Comparison of ENCODE assay signal across 1 cellular context in the genomic region with DNA sequence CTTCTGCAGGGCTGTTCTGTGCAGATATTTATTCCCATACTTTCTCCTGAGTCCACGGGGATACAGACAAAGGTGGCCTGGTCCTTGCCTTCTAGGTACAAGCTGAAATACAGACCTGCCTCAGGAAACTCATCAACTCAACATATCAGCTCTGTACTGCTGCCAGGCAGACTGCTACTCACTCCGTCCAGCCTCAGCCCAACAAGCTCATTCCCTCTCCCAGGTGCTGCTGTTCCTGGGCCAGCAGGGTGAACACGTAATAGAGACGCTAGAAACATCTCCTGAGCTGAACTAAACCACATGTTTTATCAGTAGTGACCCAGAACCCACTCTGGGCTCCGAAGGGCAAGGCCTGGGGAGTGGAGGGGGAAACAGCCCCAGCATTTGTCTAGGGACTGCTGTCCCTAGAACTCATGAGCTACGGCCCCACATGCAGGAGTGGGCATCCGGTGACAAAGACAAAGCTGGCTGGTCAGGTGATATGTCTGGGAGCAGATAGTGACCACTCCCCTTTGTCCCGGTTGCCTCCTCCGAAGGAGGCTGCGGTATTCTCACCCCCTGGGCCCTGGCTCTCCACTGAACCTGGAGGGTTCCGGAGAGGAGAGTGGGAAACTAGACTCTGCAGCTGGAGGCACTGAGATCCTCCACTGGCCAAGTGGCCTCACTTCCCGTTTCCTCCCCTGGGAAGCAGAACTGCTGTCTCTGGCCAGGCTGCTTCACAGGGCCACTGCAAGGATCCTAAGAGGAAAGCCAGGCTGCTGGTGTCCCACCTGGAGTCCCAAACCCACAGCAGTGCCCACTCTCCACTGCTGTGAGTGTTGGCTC.
TF ChIP-seq lines count a peak whose summit lies in the region.

No MANE protein-coding gene starts in this region.

TF ChIP-seq in K562, 482 proteins besides CTCF, POLR2A, EP300 and RAD21 (continued from another document):
- TF ChIP-seq JUND (IDR thresholded peaks at IDR 0.05; ENCODE audit: borderline replicate concordance, low read depth, low read length): no peak; the same call in 1 of the 2 replicates
- TF ChIP-seq JUND (tag; IDR thresholded peaks at IDR 0.05; ENCODE audit: borderline replicate concordance, low read depth, low read length): 0 out of 3 replicates have a peak, but pooled peaks have one; percentile 19
- TF ChIP-seq, protein P1, sequence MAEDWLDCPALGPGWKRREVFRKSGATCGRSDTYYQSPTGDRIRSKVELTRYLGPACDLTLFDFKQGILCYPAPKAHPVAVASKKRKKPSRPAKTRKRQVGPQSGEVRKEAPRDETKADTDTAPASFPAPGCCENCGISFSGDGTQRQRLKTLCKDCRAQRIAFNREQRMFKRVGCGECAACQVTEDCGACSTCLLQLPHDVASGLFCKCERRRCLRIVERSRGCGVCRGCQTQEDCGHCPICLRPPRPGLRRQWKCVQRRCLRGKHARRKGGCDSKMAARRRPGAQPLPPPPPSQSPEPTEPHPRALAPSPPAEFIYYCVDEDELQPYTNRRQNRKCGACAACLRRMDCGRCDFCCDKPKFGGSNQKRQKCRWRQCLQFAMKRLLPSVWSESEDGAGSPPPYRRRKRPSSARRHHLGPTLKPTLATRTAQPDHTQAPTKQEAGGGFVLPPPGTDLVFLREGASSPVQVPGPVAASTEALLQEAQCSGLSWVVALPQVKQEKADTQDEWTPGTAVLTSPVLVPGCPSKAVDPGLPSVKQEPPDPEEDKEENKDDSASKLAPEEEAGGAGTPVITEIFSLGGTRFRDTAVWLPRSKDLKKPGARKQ (CRISPR knock-in tag; IDR thresholded peaks at IDR 0.05): no peak
- no peak for TF ChIP-seq PML (IDR thresholded peaks at IDR 0.05; ENCODE audit: low read length)
- TF ChIP-seq ZNF76 (CRISPR knock-in tag; IDR thresholded peaks at IDR 0.05; ENCODE audit: borderline replicate concordance): no peak
- TF ChIP-seq, protein P2, sequence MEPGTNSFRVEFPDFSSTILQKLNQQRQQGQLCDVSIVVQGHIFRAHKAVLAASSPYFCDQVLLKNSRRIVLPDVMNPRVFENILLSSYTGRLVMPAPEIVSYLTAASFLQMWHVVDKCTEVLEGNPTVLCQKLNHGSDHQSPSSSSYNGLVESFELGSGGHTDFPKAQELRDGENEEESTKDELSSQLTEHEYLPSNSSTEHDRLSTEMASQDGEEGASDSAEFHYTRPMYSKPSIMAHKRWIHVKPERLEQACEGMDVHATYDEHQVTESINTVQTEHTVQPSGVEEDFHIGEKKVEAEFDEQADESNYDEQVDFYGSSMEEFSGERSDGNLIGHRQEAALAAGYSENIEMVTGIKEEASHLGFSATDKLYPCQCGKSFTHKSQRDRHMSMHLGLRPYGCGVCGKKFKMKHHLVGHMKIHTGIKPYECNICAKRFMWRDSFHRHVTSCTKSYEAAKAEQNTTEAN (CRISPR knock-in tag; IDR thresholded peaks at IDR 0.05): no peak
- TF ChIP-seq NFIC (IDR thresholded peaks at IDR 0.05): no peak
- no peak for TF ChIP-seq ZNF586 (CRISPR knock-in tag; conservative IDR thresholded peaks at IDR 0.05)
- TF ChIP-seq SPI1 (IDR thresholded peaks at IDR 0.05; ENCODE audit: borderline replicate concordance, low read depth, low read length): peak; percentile 90
- TF ChIP-seq, protein P3, sequence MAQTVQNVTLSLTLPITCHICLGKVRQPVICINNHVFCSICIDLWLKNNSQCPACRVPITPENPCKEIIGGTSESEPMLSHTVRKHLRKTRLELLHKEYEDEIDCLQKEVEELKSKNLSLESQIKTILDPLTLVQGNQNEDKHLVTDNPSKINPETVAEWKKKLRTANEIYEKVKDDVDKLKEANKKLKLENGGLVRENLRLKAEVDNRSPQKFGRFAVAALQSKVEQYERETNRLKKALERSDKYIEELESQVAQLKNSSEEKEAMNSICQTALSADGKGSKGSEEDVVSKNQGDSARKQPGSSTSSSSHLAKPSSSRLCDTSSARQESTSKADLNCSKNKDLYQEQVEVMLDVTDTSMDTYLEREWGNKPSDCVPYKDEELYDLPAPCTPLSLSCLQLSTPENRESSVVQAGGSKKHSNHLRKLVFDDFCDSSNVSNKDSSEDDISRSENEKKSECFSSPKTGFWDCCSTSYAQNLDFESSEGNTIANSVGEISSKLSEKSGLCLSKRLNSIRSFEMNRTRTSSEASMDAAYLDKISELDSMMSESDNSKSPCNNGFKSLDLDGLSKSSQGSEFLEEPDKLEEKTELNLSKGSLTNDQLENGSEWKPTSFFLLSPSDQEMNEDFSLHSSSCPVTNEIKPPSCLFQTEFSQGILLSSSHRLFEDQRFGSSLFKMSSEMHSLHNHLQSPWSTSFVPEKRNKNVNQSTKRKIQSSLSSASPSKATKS (CRISPR knock-in tag; IDR thresholded peaks at IDR 0.05): no peak
- no peak for TF ChIP-seq PCBP1 (IDR thresholded peaks at IDR 0.05; ENCODE audit: low read depth, low read length, poor library complexity, severe bottlenecking)
- no peak for TF ChIP-seq PHTF2 (CRISPR knock-in tag; IDR thresholded peaks at IDR 0.05)
- TF ChIP-seq ZNF253 (CRISPR knock-in tag; conservative IDR thresholded peaks at IDR 0.05): no peak
- TF ChIP-seq NRF1 (conservative IDR thresholded peaks at IDR 0.05 in 1 of 2, IDR thresholded peaks at IDR 0.05 in 1 of 2): 0 out of 4 replicates have a peak, but pooled peaks of 1 of the 2 experiments have one; percentile 13
- TF ChIP-seq TSC22D4 (tag; IDR thresholded peaks at IDR 0.05): no peak
- TF ChIP-seq ZNF830 (CRISPR knock-in tag; IDR thresholded peaks at IDR 0.05): no peak
- no peak for TF ChIP-seq TFAM (CRISPR knock-in tag; conservative IDR thresholded peaks at IDR 0.05)
- no peak for TF ChIP-seq NR2C2 (CRISPR knock-in tag; IDR thresholded peaks at IDR 0.05)
- TF ChIP-seq NR2C2 (tag; IDR thresholded peaks at IDR 0.05): 0 out of 2 replicates have a peak, but pooled peaks have one; percentile 30
- no peak for TF ChIP-seq ADNP (tag; IDR thresholded peaks at IDR 0.05)
- 0 out of 2 replicates have a peak, but pooled peaks have one; percentile 25 for TF ChIP-seq SOX6 (IDR thresholded peaks at IDR 0.05)
- TF ChIP-seq XRCC3 (IDR thresholded peaks at IDR 0.05): no peak
- no peak for TF ChIP-seq ZNF778 (CRISPR knock-in tag; IDR thresholded peaks at IDR 0.05)
- TF ChIP-seq, protein P4, sequence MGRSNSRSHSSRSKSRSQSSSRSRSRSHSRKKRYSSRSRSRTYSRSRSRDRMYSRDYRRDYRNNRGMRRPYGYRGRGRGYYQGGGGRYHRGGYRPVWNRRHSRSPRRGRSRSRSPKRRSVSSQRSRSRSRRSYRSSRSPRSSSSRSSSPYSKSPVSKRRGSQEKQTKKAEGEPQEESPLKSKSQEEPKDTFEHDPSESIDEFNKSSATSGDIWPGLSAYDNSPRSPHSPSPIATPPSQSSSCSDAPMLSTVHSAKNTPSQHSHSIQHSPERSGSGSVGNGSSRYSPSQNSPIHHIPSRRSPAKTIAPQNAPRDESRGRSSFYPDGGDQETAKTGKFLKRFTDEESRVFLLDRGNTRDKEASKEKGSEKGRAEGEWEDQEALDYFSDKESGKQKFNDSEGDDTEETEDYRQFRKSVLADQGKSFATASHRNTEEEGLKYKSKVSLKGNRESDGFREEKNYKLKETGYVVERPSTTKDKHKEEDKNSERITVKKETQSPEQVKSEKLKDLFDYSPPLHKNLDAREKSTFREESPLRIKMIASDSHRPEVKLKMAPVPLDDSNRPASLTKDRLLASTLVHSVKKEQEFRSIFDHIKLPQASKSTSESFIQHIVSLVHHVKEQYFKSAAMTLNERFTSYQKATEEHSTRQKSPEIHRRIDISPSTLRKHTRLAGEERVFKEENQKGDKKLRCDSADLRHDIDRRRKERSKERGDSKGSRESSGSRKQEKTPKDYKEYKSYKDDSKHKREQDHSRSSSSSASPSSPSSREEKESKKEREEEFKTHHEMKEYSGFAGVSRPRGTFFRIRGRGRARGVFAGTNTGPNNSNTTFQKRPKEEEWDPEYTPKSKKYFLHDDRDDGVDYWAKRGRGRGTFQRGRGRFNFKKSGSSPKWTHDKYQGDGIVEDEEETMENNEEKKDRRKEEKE (IDR thresholded peaks at IDR 0.05; ENCODE audit: borderline replicate concordance in 1 of 2, control insufficient read depth in 1 of 2, low read depth in 2 of 2, low read length in 1 of 2): no peak
- no peak for TF ChIP-seq EGR1 (conservative IDR thresholded peaks at IDR 0.05)
- no peak for TF ChIP-seq ZNF41 (CRISPR knock-in tag; conservative IDR thresholded peaks at IDR 0.05)
- TF ChIP-seq HDAC3 (IDR thresholded peaks at IDR 0.05; ENCODE audit: borderline replicate concordance, partially characterized antibody): no peak
- no peak for TF ChIP-seq ZNF134 (CRISPR knock-in tag; conservative IDR thresholded peaks at IDR 0.05)
- TF ChIP-seq ZNF436 (CRISPR knock-in tag; IDR thresholded peaks at IDR 0.05): no peak
- no peak for TF ChIP-seq ESRRB (CRISPR knock-in tag; IDR thresholded peaks at IDR 0.05; ENCODE audit: borderline replicate concordance)
- no peak for TF ChIP-seq SNIP1 (IDR thresholded peaks at IDR 0.05; ENCODE audit: low read depth)
- TF ChIP-seq, protein P5, sequence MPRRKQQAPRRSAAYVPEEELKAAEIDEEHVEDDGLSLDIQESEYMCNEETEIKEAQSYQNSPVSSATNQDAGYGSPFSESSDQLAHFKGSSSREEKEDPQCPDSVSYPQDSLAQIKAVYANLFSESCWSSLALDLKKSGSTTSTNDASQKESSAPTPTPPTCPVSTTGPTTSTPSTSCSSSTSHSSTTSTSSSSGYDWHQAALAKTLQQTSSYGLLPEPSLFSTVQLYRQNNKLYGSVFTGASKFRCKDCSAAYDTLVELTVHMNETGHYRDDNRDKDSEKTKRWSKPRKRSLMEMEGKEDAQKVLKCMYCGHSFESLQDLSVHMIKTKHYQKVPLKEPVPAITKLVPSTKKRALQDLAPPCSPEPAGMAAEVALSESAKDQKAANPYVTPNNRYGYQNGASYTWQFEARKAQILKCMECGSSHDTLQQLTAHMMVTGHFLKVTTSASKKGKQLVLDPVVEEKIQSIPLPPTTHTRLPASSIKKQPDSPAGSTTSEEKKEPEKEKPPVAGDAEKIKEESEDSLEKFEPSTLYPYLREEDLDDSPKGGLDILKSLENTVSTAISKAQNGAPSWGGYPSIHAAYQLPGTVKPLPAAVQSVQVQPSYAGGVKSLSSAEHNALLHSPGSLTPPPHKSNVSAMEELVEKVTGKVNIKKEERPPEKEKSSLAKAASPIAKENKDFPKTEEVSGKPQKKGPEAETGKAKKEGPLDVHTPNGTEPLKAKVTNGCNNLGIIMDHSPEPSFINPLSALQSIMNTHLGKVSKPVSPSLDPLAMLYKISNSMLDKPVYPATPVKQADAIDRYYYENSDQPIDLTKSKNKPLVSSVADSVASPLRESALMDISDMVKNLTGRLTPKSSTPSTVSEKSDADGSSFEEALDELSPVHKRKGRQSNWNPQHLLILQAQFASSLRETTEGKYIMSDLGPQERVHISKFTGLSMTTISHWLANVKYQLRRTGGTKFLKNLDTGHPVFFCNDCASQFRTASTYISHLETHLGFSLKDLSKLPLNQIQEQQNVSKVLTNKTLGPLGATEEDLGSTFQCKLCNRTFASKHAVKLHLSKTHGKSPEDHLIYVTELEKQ (CRISPR knock-in tag; IDR thresholded peaks at IDR 0.05): no peak
- TF ChIP-seq, protein P6, sequence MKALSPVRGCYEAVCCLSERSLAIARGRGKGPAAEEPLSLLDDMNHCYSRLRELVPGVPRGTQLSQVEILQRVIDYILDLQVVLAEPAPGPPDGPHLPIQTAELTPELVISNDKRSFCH (CRISPR knock-in tag; IDR thresholded peaks at IDR 0.05): no peak
- TF ChIP-seq, protein P6 (tag; IDR thresholded peaks at IDR 0.05): no peak
- TF ChIP-seq ERF (CRISPR knock-in tag; IDR thresholded peaks at IDR 0.05): no peak
- TF ChIP-seq, protein P7, sequence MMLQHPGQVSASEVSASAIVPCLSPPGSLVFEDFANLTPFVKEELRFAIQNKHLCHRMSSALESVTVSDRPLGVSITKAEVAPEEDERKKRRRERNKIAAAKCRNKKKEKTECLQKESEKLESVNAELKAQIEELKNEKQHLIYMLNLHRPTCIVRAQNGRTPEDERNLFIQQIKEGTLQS (IDR thresholded peaks at IDR 0.05): no peak
- TF ChIP-seq, protein P7 (CRISPR knock-in tag; conservative IDR thresholded peaks at IDR 0.05): no peak
